9 cellular contexts compared by ENCODE assay signal in the genomic region with DNA sequence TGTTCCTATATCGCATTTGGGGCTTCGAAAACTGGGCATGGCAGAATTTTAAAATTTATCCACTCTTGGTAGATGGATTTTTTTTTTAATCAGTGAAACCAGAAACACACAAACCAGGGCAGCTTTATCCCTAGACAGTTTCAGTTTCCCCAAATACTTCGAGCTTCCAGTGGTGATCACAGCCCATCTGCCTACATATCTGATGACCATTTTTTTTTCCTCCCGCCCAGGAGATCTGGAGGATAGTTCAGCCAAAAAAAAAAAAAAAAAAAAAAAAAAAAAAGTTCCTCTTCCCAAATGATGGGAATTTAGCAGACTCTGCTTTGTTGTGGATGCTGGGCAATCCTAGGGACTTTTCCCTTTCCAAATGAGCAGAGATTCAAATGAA. TPM values are rescaled to one million over a fixed set of nuclear protein-coding genes. Genes with fewer than 3 reads are reported as not detected.
DNase-seq lines count a peak whose midpoint lies in the region; ATAC-seq, FAIRE-seq and TF ChIP-seq lines count a peak whose summit lies in the region.
"Had no signal": no experiment of that assay in that cellular context is flagged by ENCODE, and none has a peak within 500 bp of the region (broad histone marks: within the 10 kb centered on the region; RNA-seq: fewer than 3 reads in every experiment).

No MANE protein-coding gene starts in this region.

- H3K27ac Mint-ChIP-seq in naive B cell, result peak overlapping the region; percentile 89 to 97 (median 95)

- TF ChIP-seq CTCF in AG04450 (IDR thresholded peaks at IDR 0.05; ENCODE audit: low read depth, low read length) (no peak), H1 (IDR thresholded peaks at IDR 0.05; ENCODE audit: control extremely low read depth in 1 of 3, insufficient read depth in 1 of 3, low read depth in 1 of 3, low read length in 3 of 3) (no peak)

- no peak for TF ChIP-seq POLR2A in H1 (IDR thresholded peaks at IDR 0.05; ENCODE audit: control extremely low read depth in 1 of 2, low read depth in 2 of 2, low read length in 2 of 2)

- no peaks in the 10 kb centered on the region for H3K36me3 ChIP-seq in H1 (ENCODE audit: control insufficient read depth in 2 of 4, insufficient read depth in 4 of 4, low read length in 3 of 4)

- peak overlapping the region; percentile 83 to 96 (median 93) for H3K4me3 Mint-ChIP-seq in naive B cell

- peak overlapping the region; percentile 81 to 98 for H3K4me2 ChIP-seq in H1 (ENCODE audit: insufficient read depth in 1 of 2, low read depth in 2 of 2, low read length in 2 of 2)

- H2AK5ac ChIP-seq in H1 (ENCODE audit: low read depth, low read length), result no peak overlapping the region

- H3K79me1 ChIP-seq in H1 (ENCODE audit: low read depth, low read length), result no peaks in the 10 kb centered on the region

- DNase-seq in AG04450 (ENCODE audit: low read depth, low spot score) (no peak), NCI-H1694 treated with DMSO at 0.1 percent for 48 hours (lab: John Stamatoyannopoulos, UW) (peak; percentile 65), H1 (ENCODE audit: low read depth in 1 of 2, low spot score in 2 of 2) (no peak), naive B cell (no peak)
- DNase-seq in stimulated activated CD8-positive, alpha-beta memory T cell treated with anti-CD3 and anti-CD28 coated beads, Interleukin-4, amount 100 ng/mL, for 48 hours, result no peak
- DNase-seq: GDM1 had no signal

- H3K9ac ChIP-seq in H1 (replicated peaks in 1 of 4; ENCODE audit: extremely low read depth in 1 of 4, low read depth in 3 of 4, low read length in 3 of 4), result no peak overlapping the region; a peak in 1 of 7 replicates

- H3K27me3 ChIP-seq in AG04450 (ENCODE audit: control insufficient read depth, insufficient read depth, low read length), result no peaks in the 10 kb centered on the region
- H3K27me3 ChIP-seq in H1 (replicated peaks in 1 of 4; ENCODE audit: control insufficient read depth in 3 of 4, extremely low read depth in 1 of 4, insufficient read depth in 3 of 4, low read length in 3 of 4), result peaks cover 0 to 58% (median 38%) of the 10 kb centered on the region in 4 experiments; a peak in 6 of 7 replicates

- peak overlapping the region; percentile 79 for H3K4me3 ChIP-seq in AG04450 (ENCODE audit: low read depth, low read length)
- peak overlapping the region in 2 of 4 experiments; percentile 60 to 67; a peak in 2 of 8 replicates for H3K4me3 ChIP-seq in H1 (ENCODE audit: extremely low read depth in 1 of 4, insufficient read depth in 2 of 4, low read depth in 3 of 4, low read length in 4 of 4)

- H3K23me2 ChIP-seq in H1 (ENCODE audit: low read depth, low read length), result peaks cover 12% of the 10 kb centered on the region; the same call in 1 of the 2 replicates

- H4K91ac ChIP-seq in H1 (replicated peaks; ENCODE audit: insufficient read length, low read length), result no peak overlapping the region

- H4K20me1 ChIP-seq in H1 (replicated peaks in 1 of 2; ENCODE audit: control insufficient read depth in 1 of 2, insufficient read depth in 2 of 2, low read length in 2 of 2), result peaks cover 0 to 1% of the 10 kb centered on the region in 2 experiments

- H2BK12ac ChIP-seq in H1 (ENCODE audit: low read depth, low read length), result no peak overlapping the region; the same call in 1 of the 2 replicates

- no peak overlapping the region for H3K18ac ChIP-seq in H1 (ENCODE audit: extremely low read depth, low read length)

- H2BK20ac ChIP-seq in H1 (ENCODE audit: low read length), result no peak overlapping the region

- WGBS in H1 (ENCODE audit: extremely low coverage in 1 of 2, insufficient coverage in 1 of 2, insufficient read length in 1 of 2, insufficient replicate concordance in 2 of 2, low coverage in 1 of 2, low lambda C conversion rate in 2 of 2, missing lambda C conversion rate in 1 of 2), 2 experiments, result 36% methylated on average over 4 of the region's 4 CpGs; no CpG with 5 or more reads in 1 of the 2 experiments

- no peaks in the 10 kb centered on the region for H3K9me3 Mint-ChIP-seq in naive B cell

- peaks cover 49 to 74% (median 70%) of the 10 kb centered on the region in 3 donors for H3K4me1 Mint-ChIP-seq in naive B cell

- peaks cover 0 to 15% of the 10 kb centered on the region in 2 donors for H3K36me3 Mint-ChIP-seq in naive B cell

- no peak overlapping the region for H2BK15ac ChIP-seq in H1 (ENCODE audit: low read length)

- H3K27me3 Mint-ChIP-seq in naive B cell, result no peaks in the 10 kb centered on the region

- H2BK120ac ChIP-seq in H1 (replicated peaks; ENCODE audit: low read depth, low read length), result no peak overlapping the region

- no peak for ATAC-seq in naive B cell (ENCODE audit: low read depth in 2 of 2)
- no peak for ATAC-seq in GM18873 (IDR thresholded peaks at IDR 0.05; ENCODE audit: low FRiP score, unreplicated experiment)
- no peak for ATAC-seq in GM21737 (IDR thresholded peaks at IDR 0.05; ENCODE audit: unreplicated experiment)
- no peak for ATAC-seq in HG02678 (IDR thresholded peaks at IDR 0.05; ENCODE audit: unreplicated experiment)

- no peak overlapping the region for H4K5ac ChIP-seq in H1 (ENCODE audit: insufficient read length, low read depth, low read length)

- TF ChIP-seq EP300 in H1 (IDR thresholded peaks at IDR 0.05; ENCODE audit: borderline replicate concordance in 1 of 2, low read depth in 2 of 2, low read length in 2 of 2), result no peak

- H3K27ac ChIP-seq in AG04450 (ENCODE audit: low read depth, low read length) (peak overlapping the region; percentile 39), H1 (ENCODE audit: low read depth, low read length) (no peak overlapping the region)

- peaks cover 0 to 6% (median 4%) of the 10 kb centered on the region in 4 experiments; a peak in 3 of 7 replicates for H3K4me1 ChIP-seq in H1 (replicated peaks in 1 of 4; ENCODE audit: control insufficient read depth in 3 of 4, insufficient read depth in 4 of 4, low read length in 3 of 4)

- FAIRE-seq in H1 (lab: Jason Lieb, UNC), result no peak

- POLR2A ChIA-PET in AG04450 (lab: Yijun Ruan, JAX) (interaction anchor here (0.6 to 1.2 kb wide), 3 partner anchors 7 to 675 kb away, joined by 3 to 10 read pairs (median 8); no protein-coding TSS in a partner anchor), H1 (lab: Charles Lee; ENCODE audit: partially characterized antibody) (interaction anchor here (0.5 to 1.3 kb wide), 4 partner anchors 14 to 337 kb away, joined by 3 to 4 read pairs (median 3); no protein-coding TSS in a partner anchor)

- no peak overlapping the region for H4K8ac ChIP-seq in H1 (ENCODE audit: extremely low read depth, insufficient read depth, low read length)

- TF ChIP-seq RAD21 in H1 (IDR thresholded peaks at IDR 0.05 in 1 of 2, conservative IDR thresholded peaks at IDR 0.05 in 1 of 2; ENCODE audit: low read depth in 2 of 2, low read length in 2 of 2), result no peak

- H2AFZ ChIP-seq in H1 (ENCODE audit: low read length), result no peak overlapping the region

- CTCF ChIA-PET in AG04450 (lab: Charles Lee), result interaction anchor here (0.7 to 1.4 kb wide), 4 partner anchors 8 to 39 kb away, joined by 3 to 4 read pairs (median 4); no protein-coding TSS in a partner anchor
- CTCF ChIA-PET in H1 (lab: Charles Lee; ENCODE audit: partially characterized antibody), result interaction anchor here (0.6 to 1.7 kb wide), 14 partner anchors 12 to 472 kb away, joined by 3 to 6 read pairs (median 4); a partner anchor contains a TSS

- H3K79me2 ChIP-seq in H1 (ENCODE audit: control insufficient read depth in 1 of 2, insufficient read depth in 2 of 2, low read length in 2 of 2), result no peaks in the 10 kb centered on the region

- no peak overlapping the region for H3K4ac ChIP-seq in H1 (replicated peaks; ENCODE audit: insufficient read length, low read depth, low read length)

- no peak overlapping the region for H3K14ac ChIP-seq in H1 (ENCODE audit: insufficient read length)

- H3K56ac ChIP-seq in H1 (replicated peaks; ENCODE audit: insufficient read length, low read depth, low read length), result no peak overlapping the region

- H3K9me3 ChIP-seq in AG04450 (ENCODE audit: control insufficient read depth, insufficient read depth, low read length), result no peaks in the 10 kb centered on the region
- no peaks in the 10 kb centered on the region for H3K9me3 ChIP-seq in H1 (ENCODE audit: insufficient read depth in 2 of 2, low read depth in 1 of 2, low read length in 1 of 2)

- no peak overlapping the region for H3K23ac ChIP-seq in H1 (ENCODE audit: insufficient read length)

- no peak overlapping the region for H2BK5ac ChIP-seq in H1 (ENCODE audit: low read depth, low read length)

TF ChIP-seq in H1, 55 proteins besides CTCF, POLR2A, EP300 and RAD21 (continues in another document):
- TF ChIP-seq RBBP5 (IDR thresholded peaks at IDR 0.05; ENCODE audit: borderline replicate concordance, low read depth, low read length), result no peak
- no peak for TF ChIP-seq TAF1 (IDR thresholded peaks at IDR 0.05; ENCODE audit: low read depth, low read length)
- TF ChIP-seq FOSL1 (IDR thresholded peaks at IDR 0.05; ENCODE audit: insufficient read depth, low read depth, low read length), result no peak
- no peak for TF ChIP-seq SAP30 (IDR thresholded peaks at IDR 0.05; ENCODE audit: insufficient read depth, insufficient replicate concordance, low read length)
- TF ChIP-seq BRCA1 (IDR thresholded peaks at IDR 0.05; ENCODE audit: low read depth, low read length), result no peak
- TF ChIP-seq SIX5 (IDR thresholded peaks at IDR 0.05; ENCODE audit: low read depth, low read length), result no peak
- no peak for TF ChIP-seq TCF12 (IDR thresholded peaks at IDR 0.05; ENCODE audit: low read depth, low read length)
- no peak for TF ChIP-seq CEBPB (IDR thresholded peaks at IDR 0.05; ENCODE audit: low read depth, low read length)
- no peak for TF ChIP-seq CTBP2 (IDR thresholded peaks at IDR 0.05; ENCODE audit: borderline replicate concordance, insufficient read depth, insufficient read length, low read length)
- TF ChIP-seq KDM5A (IDR thresholded peaks at IDR 0.05; ENCODE audit: low read length), result no peak
- TF ChIP-seq CHD2 (IDR thresholded peaks at IDR 0.05; ENCODE audit: low read length), result no peak
- TF ChIP-seq RFX5 (IDR thresholded peaks at IDR 0.05; ENCODE audit: borderline replicate concordance, low read depth, low read length), result no peak
- TF ChIP-seq EZH2 (IDR thresholded peaks at IDR 0.05; ENCODE audit: low read depth, low read length, severe bottlenecking), result no peak

RNA-seq across cellular contexts. Expression of a gene that starts 1.0 kb away (rescaled TPM):
- polyA plus RNA-seq in AG04450 (2011; rRNA removed) (18.4 and 22.0 TPM in 2 replicates), H1 (2011; rRNA removed) (0.58 and 0.94 TPM in 2 replicates), naive B cell (ENCODE audit: low read depth in 6 of 6) (10 to 100 TPM in 5 of 6 donors, 1 to 10 TPM in 1; 4.4 to 38.9 (median 21.2) TPM)
- polyA minus RNA-seq in AG04450 (2011; rRNA and poly(A)+ RNA removed), result 31.3 and 38.4 TPM in 2 replicates
- 1.0 and 1.2 TPM in 2 replicates for total RNA-seq in H1 (2021; fragmentation: NEBNext Ultra II Directional; extraction: Animal tissue kit (Norgen Biotek cat#: 25700))
- 0.65 TPM for polyA plus RNA-seq in H1 (2011; cell fraction: cytosol; rRNA removed)
- 0.84 TPM for polyA plus RNA-seq in H1 (2011; cell fraction: nucleus; rRNA removed)
- polyA plus RNA-seq in H1 (2012, experiment 1 of 2), result 0.97 to 1.9 TPM (median 1.1 TPM) in 4 replicates
- polyA plus RNA-seq in H1 (2012, experiment 2 of 2), result 0.12 TPM
- polyA plus RNA-seq in H1 (2013, experiment 1 of 2), result 0.20 TPM
- polyA plus RNA-seq in H1 (2013, experiment 2 of 2), result 0.24 TPM
- 2.1 and 5.3 TPM in 2 replicates for polyA minus RNA-seq in H1 (2011; rRNA and poly(A)+ RNA removed)
- polyA minus RNA-seq in H1 (2011; cell fraction: cytosol; rRNA and poly(A)+ RNA removed), result 1.5 TPM
- 3.4 TPM for polyA minus RNA-seq in H1 (2011; cell fraction: nucleus; rRNA and poly(A)+ RNA removed)
